ENCODE assay signal across 27 cellular contexts in genomic region chr11:30605036-30605435, GRCh38. TPM values are rescaled to one million over a fixed set of nuclear protein-coding genes. Genes with fewer than 3 reads are reported as not detected.
DNase-seq lines count a peak whose midpoint lies in the region; ATAC-seq and TF ChIP-seq lines count a peak whose summit lies in the region.
"Had no signal": no experiment of that assay in that cellular context is flagged by ENCODE, and none has a peak within 500 bp of the region (broad histone marks: within the 10 kb centered on the region; RNA-seq: fewer than 3 reads in every experiment).

No MANE protein-coding gene starts in this region.

- no peaks in the 10 kb centered on the region for H3K36me3 Mint-ChIP-seq in activated T-cell treated with anti-CD3 and anti-CD28 coated beads, Interleukin-2, amount 50 U/mL, for 72 hours (ENCODE audit: insufficient read depth in 2 of 2)
- H3K36me3 Mint-ChIP-seq: activated naive CD8-positive, alpha-beta T cell treated with anti-CD3 and anti-CD28 coated beads for 36 hours; CD4-positive, CD25-positive, alpha-beta regulatory T cell had no signal

- H4K20me1 ChIP-seq in osteoblast (ENCODE audit: insufficient read depth, low read length): no peaks in the 10 kb centered on the region

- no peak overlapping the region for H3K4me3 ChIP-seq in dorsolateral prefrontal cortex
- H3K4me3 ChIP-seq in osteoblast (ENCODE audit: insufficient read depth, low read length): no peak overlapping the region
- H3K4me3 ChIP-seq: body of pancreas, gastroesophageal sphincter, HAP-1, right atrium auricular region, vagina had no signal

- no peaks in the 10 kb centered on the region for H3K4me1 ChIP-seq in osteoblast (ENCODE audit: insufficient read depth, low read length)
- H3K4me1 ChIP-seq: body of pancreas, gastroesophageal sphincter, HAP-1, right atrium auricular region, vagina had no signal

- no peak overlapping the region for H3K4me2 ChIP-seq in osteoblast (ENCODE audit: insufficient read depth, low read length)

- H3K4me3 Mint-ChIP-seq in activated T-cell treated with anti-CD3 and anti-CD28 coated beads, Interleukin-2, amount 50 U/mL, for 72 hours: no peak overlapping the region
- H3K4me3 Mint-ChIP-seq: activated naive CD8-positive, alpha-beta T cell treated with anti-CD3 and anti-CD28 coated beads for 36 hours; CD4-positive, CD25-positive, alpha-beta regulatory T cell; dendritic cell treated with granulocyte-macrophage colony-stimulating factor and Interleukin-4, amounts not matched to agents 40 ng/mL and 50 ng/mL, for 4 days had no signal

- DNase-seq in OCI-M1 (lab: John Stamatoyannopoulos, UW): peak; percentile 80
- no peak for DNase-seq in activated T-cell treated with anti-CD3 and anti-CD28 coated beads, Interleukin-2, amount 50 U/mL, for 72 hours
- no peak for DNase-seq in dorsolateral prefrontal cortex
- no peak for DNase-seq in activated CD4-positive, alpha-beta T cell treated with anti-CD3 and anti-CD28 coated beads for 1 hour
- no peak for DNase-seq in osteoblast (ENCODE audit: insufficient read length, low spot score, missing footprints)
- DNase-seq: activated CD4-positive, alpha-beta T cell treated with anti-CD3 and anti-CD28 coated beads, Interleukin-2, amount 50 U/mL, for 4 hours; activated naive CD8-positive, alpha-beta T cell treated with anti-CD3 and anti-CD28 coated beads for 36 hours; activated T-cell treated with anti-CD3 and anti-CD28 coated beads for 4 hours; body of pancreas; CD4-positive, CD25-positive, alpha-beta regulatory T cell; DMS79; erythroblast; KG1; NCI-H1048; NCI-H2107; NCI-H748 treated with DMSO at 0.1 percent for 48 hours; stimulated activated CD4-positive, alpha-beta T cell treated with anti-CD3 and anti-CD28 coated beads, Interleukin-15, amount 100 ng/mL, for 24 hours had no signal

- H3K27me3 Mint-ChIP-seq in activated T-cell treated with anti-CD3 and anti-CD28 coated beads, Interleukin-2, amount 50 U/mL, for 72 hours (ENCODE audit: low read depth): no peaks in the 10 kb centered on the region
- H3K27me3 Mint-ChIP-seq: CD4-positive, CD25-positive, alpha-beta regulatory T cell; dendritic cell treated with granulocyte-macrophage colony-stimulating factor and Interleukin-4, amounts not matched to agents 40 ng/mL and 50 ng/mL, for 4 days had no signal

- H3K27me3 ChIP-seq in dorsolateral prefrontal cortex: no peaks in the 10 kb centered on the region
- no peaks in the 10 kb centered on the region for H3K27me3 ChIP-seq in osteoblast (ENCODE audit: insufficient read depth, low read length)
- H3K27me3 ChIP-seq: body of pancreas, gastroesophageal sphincter, right atrium auricular region, vagina had no signal

- no peaks in the 10 kb centered on the region for H3K4me1 Mint-ChIP-seq in activated T-cell treated with anti-CD3 and anti-CD28 coated beads, Interleukin-2, amount 50 U/mL, for 72 hours (ENCODE audit: low read depth)
- H3K4me1 Mint-ChIP-seq: activated naive CD8-positive, alpha-beta T cell treated with anti-CD3 and anti-CD28 coated beads for 36 hours; CD4-positive, CD25-positive, alpha-beta regulatory T cell had no signal

- intact Hi-C loops in dorsolateral prefrontal cortex (cut with DNase I): no loop called here

- peaks cover 0 to 6% of the 10 kb centered on the region in 2 donors for H3K9me3 Mint-ChIP-seq in activated T-cell treated with anti-CD3 and anti-CD28 coated beads, Interleukin-2, amount 50 U/mL, for 72 hours

- no peak for TF ChIP-seq CTCF in dorsolateral prefrontal cortex (IDR thresholded peaks at IDR 0.05 in 54 of 56, conservative IDR thresholded peaks at IDR 0.05 in 2 of 56; ENCODE audit: low read depth in 1 of 56, partially characterized antibody in 56 of 56)
- TF ChIP-seq CTCF in osteoblast (IDR thresholded peaks at IDR 0.05; ENCODE audit: extremely low read depth, low read depth, low read length): no peak

- H3K27ac ChIP-seq in dorsolateral prefrontal cortex (no peak overlapping the region), osteoblast (ENCODE audit: low read depth, low read length) (no peak overlapping the region)
- H3K27ac ChIP-seq: body of pancreas, gastroesophageal sphincter, right atrium auricular region, vagina had no signal

- no peak overlapping the region for H2AFZ ChIP-seq in osteoblast (ENCODE audit: low read length)

- no peaks in the 10 kb centered on the region for H3K36me3 ChIP-seq in osteoblast (ENCODE audit: insufficient read depth, low read length)
- H3K36me3 ChIP-seq: gastroesophageal sphincter, HAP-1, right atrium auricular region, vagina had no signal

- H3K79me2 ChIP-seq in osteoblast (ENCODE audit: insufficient read depth, low read length): no peaks in the 10 kb centered on the region

- no peak overlapping the region for H3K27ac Mint-ChIP-seq in activated T-cell treated with anti-CD3 and anti-CD28 coated beads, Interleukin-2, amount 50 U/mL, for 72 hours
- H3K27ac Mint-ChIP-seq: activated naive CD8-positive, alpha-beta T cell treated with anti-CD3 and anti-CD28 coated beads for 36 hours; CD4-positive, CD25-positive, alpha-beta regulatory T cell; dendritic cell treated with granulocyte-macrophage colony-stimulating factor and Interleukin-4, amounts not matched to agents 40 ng/mL and 50 ng/mL, for 4 days had no signal

- ATAC-seq in GM18508 (IDR thresholded peaks at IDR 0.05; ENCODE audit: insufficient read depth, unreplicated experiment) (peak; percentile 75), GM19324 (IDR thresholded peaks at IDR 0.05; ENCODE audit: low FRiP score, unreplicated experiment) (peak; percentile 57), HG03175 (IDR thresholded peaks at IDR 0.05; ENCODE audit: unreplicated experiment) (peak; percentile 78)
- ATAC-seq in activated T-cell treated with anti-CD3 and anti-CD28 coated beads, Interleukin-2, amount 50 U/mL, for 72 hours (replicated peaks in 1 of 2): no peak
- ATAC-seq: body of pancreas, gastroesophageal sphincter, left lobe of liver, SK-N-SH treated with all-trans-retinoic acid at 6 μM for 48 hours had no signal

- H3K9me3 ChIP-seq in osteoblast (ENCODE audit: low read depth, low read length): no peaks in the 10 kb centered on the region
- H3K9me3 ChIP-seq: body of pancreas, gastroesophageal sphincter, HAP-1, right atrium auricular region, vagina had no signal

RNA-seq across cellular contexts. Expression of gene MPPED2, which starts 18.9 kb away (rescaled TPM):
- total RNA-seq in activated T-cell treated with anti-CD3 and anti-CD28 coated beads, Interleukin-2, amount 50 U/mL, for 72 hours: 1 to 10 TPM in 1 of 2 donors, under 1 TPM in 1; 0.46 to 1.6 TPM
- total RNA-seq in dorsolateral prefrontal cortex (10 to 100 TPM; 12.5 to 52.0 (median 29.4) TPM), osteoblast (1.2 and 2.2 TPM in 2 replicates)

Comparison
In these comparisons a context has a peak if more than half of its experiments do, and no peak if none do; other contexts are left out.
1. ATAC-seq: peak in GM18508 (single experiment), GM19324 (single experiment) and HG03175 (single experiment); none in activated T-cell treated with anti-CD3 and anti-CD28 coated beads, Interleukin-2, amount 50 U/mL, for 72 hours (0 of 2).